21 cellular contexts compared by ENCODE assay signal in the genomic region with DNA sequence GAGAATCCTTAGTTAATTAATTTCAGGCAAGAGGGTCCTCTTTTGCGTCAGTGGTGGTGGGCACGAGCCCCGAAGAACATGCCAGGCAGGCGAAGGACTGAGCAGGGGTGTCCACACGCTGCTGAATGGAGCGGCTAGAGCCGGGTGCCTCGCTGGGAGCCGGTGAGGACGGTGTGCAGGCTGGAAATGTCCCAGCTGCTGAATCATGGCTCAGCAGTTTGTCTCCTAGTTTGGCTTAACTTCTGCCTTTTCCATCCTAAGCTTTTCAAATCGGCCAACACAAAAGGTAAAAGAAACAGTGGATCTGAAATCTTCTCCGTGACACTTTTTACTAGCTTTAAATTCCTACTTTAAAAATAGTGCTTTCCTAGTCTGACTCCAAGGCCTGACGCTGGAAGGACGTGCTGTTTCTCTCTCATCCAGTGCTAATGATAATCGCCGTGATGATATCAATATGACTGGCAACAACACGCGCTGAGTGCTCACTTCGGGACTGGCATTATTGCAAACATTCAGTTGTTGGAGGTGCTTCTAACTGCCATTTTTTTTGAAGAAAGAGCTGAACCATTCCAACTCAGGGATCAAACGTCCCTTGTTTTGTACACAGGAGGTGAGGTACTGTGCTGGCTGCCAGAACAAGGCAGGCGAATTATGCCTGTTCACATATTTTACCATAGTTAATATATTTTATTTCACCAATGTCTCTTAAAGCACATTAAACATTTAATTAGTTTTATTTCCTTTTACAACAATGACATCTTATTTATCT. TPM values are rescaled to one million over a fixed set of nuclear protein-coding genes. Genes with fewer than 3 reads are reported as not detected.
DNase-seq lines count a peak whose midpoint lies in the region; ATAC-seq and TF ChIP-seq lines count a peak whose summit lies in the region.
"Had no signal": no experiment of that assay in that cellular context is flagged by ENCODE, and none has a peak within 500 bp of the region (broad histone marks: within the 10 kb centered on the region; RNA-seq: fewer than 3 reads in every experiment).

No MANE protein-coding gene starts in this region.

- peak overlapping the region; percentile 72 for H3K27ac ChIP-seq in Panc1 (ENCODE audit: low read length)
- peak overlapping the region in 11 of 12 donors; percentile 27 to 84 (median 75) for H3K27ac ChIP-seq in heart left ventricle
- H3K27ac ChIP-seq: HL-60, thoracic aorta had no signal

- no peaks in the 10 kb centered on the region for H3K9me3 ChIP-seq in BE2C
- no peaks in the 10 kb centered on the region for H3K9me3 ChIP-seq in Panc1 (ENCODE audit: control insufficient read depth, insufficient read depth, low read depth, low read length)
- peaks cover 0 to 4% (median 0%) of the 10 kb centered on the region in 12 donors for H3K9me3 ChIP-seq in heart left ventricle
- H3K9me3 ChIP-seq: thoracic aorta had no signal

- CTCF ChIA-PET in Panc1 (lab: Charles Lee) = no interaction called here

- TF ChIP-seq POLR2A in heart left ventricle (IDR thresholded peaks at IDR 0.05) = peak in 1 of 2 donors; percentile 10

- H3K36me3 ChIP-seq in BE2C = no peaks in the 10 kb centered on the region
- H3K36me3 ChIP-seq in Panc1 (ENCODE audit: control insufficient read depth, insufficient read depth, low read length) = no peaks in the 10 kb centered on the region
- H3K36me3 ChIP-seq in heart left ventricle = no peaks in the 10 kb centered on the region
- H3K36me3 ChIP-seq: thoracic aorta had no signal

- H3K4me3 Mint-ChIP-seq in endothelial cell (ENCODE audit: unreplicated experiment) = no peak overlapping the region
- H3K4me3 Mint-ChIP-seq: central memory CD8-positive, alpha-beta T cell; naive thymus-derived CD8-positive, alpha-beta T cell had no signal

- H3K4me1 ChIP-seq in BE2C (peaks cover 13% of the 10 kb centered on the region), Panc1 (ENCODE audit: control insufficient read depth, insufficient read depth, low read length) (peaks cover 6% of the 10 kb centered on the region; the same call in 1 of the 2 replicates), heart left ventricle (peaks cover 0 to 25% (median 8%) of the 10 kb centered on the region in 12 donors)

- BruUV-seq in Panc1 (replicated peaks; lab: Mats Ljungman, UMichigan) = no TSS peak

- TF ChIP-seq CTCF in BE2C (IDR thresholded peaks at IDR 0.05; ENCODE audit: low read depth, low read length) (no peak), Panc1 (IDR thresholded peaks at IDR 0.05) (no peak), heart left ventricle (IDR thresholded peaks at IDR 0.05) (no peak), endothelial cell (IDR thresholded peaks at IDR 0.05; ENCODE audit: unreplicated experiment) (no peak)

- no peaks in the 10 kb centered on the region for H3K9me3 Mint-ChIP-seq in endothelial cell (ENCODE audit: unreplicated experiment)
- H3K9me3 Mint-ChIP-seq: central memory CD8-positive, alpha-beta T cell had no signal

- ATAC-seq in Panc1 (peak; percentile 81), heart left ventricle (peak; percentile 75 to 85 (median 84)), sciatic nerve (no peak)
- ATAC-seq: naive thymus-derived CD8-positive, alpha-beta T cell had no signal

- in situ Hi-C loops in Panc1 (cut with HindIII; ENCODE audit: low pct_unique_long_range_greater_than_20kb, low sequenced_read_pairs) = no loop called here

- peaks cover 9% of the 10 kb centered on the region for H3K27me3 Mint-ChIP-seq in endothelial cell (ENCODE audit: unreplicated experiment)

- no peaks in the 10 kb centered on the region for H3K36me3 Mint-ChIP-seq in endothelial cell (ENCODE audit: low read depth, unreplicated experiment)
- H3K36me3 Mint-ChIP-seq: naive thymus-derived CD8-positive, alpha-beta T cell had no signal

- intact Hi-C loops in Panc1 (cut with micrococcal nuclease; ENCODE audit: unreplicated experiment) = no loop called here
- intact Hi-C loops in heart left ventricle (cut with DNase I) = loop anchor here in 2 of 10 donors (1.0 to 5.0 kb wide), 2 partner anchors 31 to 53 kb away; no protein-coding TSS in a partner anchor
- intact Hi-C loops in sciatic nerve (cut with DNase I) = no loop called here

- no peaks in the 10 kb centered on the region for H3K27me3 ChIP-seq in BE2C
- no peaks in the 10 kb centered on the region; the same call in 1 of the 2 replicates for H3K27me3 ChIP-seq in Panc1 (ENCODE audit: control insufficient read depth, insufficient read depth, low read length)
- H3K27me3 ChIP-seq in heart left ventricle = peaks cover 0 to 4% (median 0%) of the 10 kb centered on the region in 9 donors

- DNase-seq in BE2C (no peak), Panc1 (ENCODE audit: low read depth, low spot score) (no peak), heart left ventricle (peak in 2 of 5 donors; percentile 58 to 59), mesenteric fat pad (ENCODE audit: low spot score) (peak; percentile 62), endothelial cell (ENCODE audit: low spot score) (no peak), HCEC 1CT (no peak), middle frontal gyrus (ENCODE audit: extremely low spot score, low spot score) (no peak), sciatic nerve (ENCODE audit: low spot score) (no peak)
- DNase-seq: activated CD4-positive, CD25-positive, alpha-beta regulatory T cell treated with anti-CD3 and anti-CD28 coated beads, Interleukin-2, amount 50 U/mL, for 72 hours; activated naive CD4-positive, alpha-beta T cell treated with anti-CD3 and anti-CD28 coated beads, Interleukin-2, amount 50 U/mL, for 16 hours; activated T-cell treated with anti-CD3 and anti-CD28 coated beads, Interleukin-2, amount 50 U/mL, for 48 hours; aorta; effector CD4-positive, alpha-beta T cell; naive thymus-derived CD8-positive, alpha-beta T cell; NCI-H1417; NCI-H2171 treated with DMSO at 0.1 percent for 48 hours; NCI-H69 had no signal

- H3K4me3 ChIP-seq in BE2C (ENCODE audit: low read depth, low read length) = peak overlapping the region; percentile 52
- peak overlapping the region in 1 of 2 experiments; percentile 20; a peak in 1 of 4 replicates for H3K4me3 ChIP-seq in Panc1 (ENCODE audit: low read depth in 2 of 2, low read length in 2 of 2)
- peak overlapping the region in 4 of 12 donors; percentile 1 to 35 (median 10) for H3K4me3 ChIP-seq in heart left ventricle
- H3K4me3 ChIP-seq: thoracic aorta had no signal

- H3K4me1 Mint-ChIP-seq in endothelial cell (ENCODE audit: unreplicated experiment) = no peaks in the 10 kb centered on the region
- H3K4me1 Mint-ChIP-seq: central memory CD8-positive, alpha-beta T cell; naive thymus-derived CD8-positive, alpha-beta T cell had no signal

- POLR2A ChIA-PET in Panc1 (lab: Charles Lee) = no interaction called here

- 43 to 49% (median 45%) methylated on average over 21 of the region's 21 CpGs for WGBS in heart left ventricle, 4 donors

- H3K27ac Mint-ChIP-seq in endothelial cell (ENCODE audit: unreplicated experiment) = no peak overlapping the region
- H3K27ac Mint-ChIP-seq: naive thymus-derived CD8-positive, alpha-beta T cell had no signal

RNA-seq across cellular contexts. Expression of a gene that starts 19.8 kb away (rescaled TPM):
- 39.9 TPM for polyA plus RNA-seq in BE2C (2012; ENCODE audit: insufficient read depth, insufficient read length, low read depth)
- total RNA-seq in Panc1 (2021; ENCODE audit: unreplicated experiment) = 10.6 TPM
- polyA plus RNA-seq in Panc1 (2012; ENCODE audit: insufficient read length) = 18.4 TPM
- 10 to 100 TPM in 8 of 9 donors, 1 to 10 TPM in 1; 7.3 to 41.7 (median 23.5) TPM for total RNA-seq in heart left ventricle
- 1 to 10 TPM; 7.4 TPM for polyA plus RNA-seq in heart left ventricle
- 16.9 TPM for total RNA-seq in mesenteric fat pad
- 0.13 TPM for total RNA-seq in endothelial cell (ENCODE audit: unreplicated experiment)
- 13.9 TPM for total RNA-seq in sciatic nerve
- total RNA-seq: H4 had no signal
